In the genomic region with DNA sequence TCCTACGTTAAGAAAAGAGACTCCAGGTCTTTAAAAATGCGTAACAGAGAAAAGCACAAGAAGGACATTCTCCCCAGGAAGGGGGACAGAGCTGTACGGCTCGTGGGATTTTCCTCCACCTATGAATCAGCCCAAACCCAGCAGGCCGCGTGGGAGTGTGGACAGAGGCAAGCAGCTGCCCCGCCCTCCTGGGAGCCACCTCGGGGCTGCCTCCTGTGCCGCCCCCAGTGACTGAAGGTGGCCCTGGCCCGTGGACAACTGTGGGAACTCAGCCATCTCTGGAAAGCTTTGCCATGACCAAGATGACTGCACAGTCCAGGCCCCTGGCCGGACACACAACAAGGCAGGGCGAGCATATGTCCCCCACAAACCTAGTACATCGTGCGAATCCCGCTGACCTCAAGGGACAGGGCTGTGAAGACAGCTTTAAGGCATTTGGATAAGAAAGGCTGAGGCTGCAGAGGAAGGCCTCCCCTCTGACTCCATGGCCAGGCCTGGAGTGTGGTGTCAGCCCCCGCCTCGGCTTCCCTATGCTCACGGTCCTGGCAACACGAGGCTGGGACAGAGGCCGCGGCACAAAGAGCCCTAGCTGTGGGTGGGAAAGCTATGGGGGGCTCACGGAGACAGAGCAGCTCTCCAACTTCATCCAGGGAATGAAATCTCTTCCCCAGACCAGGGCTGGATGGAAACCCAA, we compare ENCODE assay signal across 2 cellular contexts.
TF ChIP-seq lines count a peak whose summit lies in the region.

No MANE protein-coding gene starts in this region.

TF ChIP-seq in HEK293, 187 proteins besides CTCF, POLR2A, EP300 and RAD21:
- TF ChIP-seq ZNF830 (tag by site-specific recombination; IDR thresholded peaks at IDR 0.05; ENCODE audit: low read depth) = no peak
- TF ChIP-seq, protein P1, sequence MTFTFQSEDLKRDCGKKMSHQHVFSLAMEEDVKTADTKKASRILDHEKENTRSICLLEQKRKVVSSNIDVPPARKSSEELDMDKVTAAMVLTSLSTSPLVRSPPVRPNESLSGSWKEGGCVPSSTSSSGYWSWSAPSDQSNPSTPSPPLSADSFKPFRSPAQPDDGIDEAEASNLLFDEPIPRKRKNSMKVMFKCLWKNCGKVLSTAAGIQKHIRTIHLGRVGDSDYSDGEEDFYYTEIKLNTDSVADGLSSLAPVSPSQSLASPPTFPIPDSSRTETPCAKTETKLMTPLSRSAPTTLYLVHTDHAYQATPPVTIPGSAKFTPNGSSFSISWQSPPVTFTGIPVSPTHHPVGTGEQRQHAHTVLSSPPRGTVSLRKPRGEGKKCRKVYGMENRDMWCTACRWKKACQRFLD (tag by site-specific recombination; IDR thresholded peaks at IDR 0.05) = no peak
- TF ChIP-seq ZNF24 (tag by site-specific recombination; IDR thresholded peaks at IDR 0.05) = no peak
- TF ChIP-seq, protein P2, sequence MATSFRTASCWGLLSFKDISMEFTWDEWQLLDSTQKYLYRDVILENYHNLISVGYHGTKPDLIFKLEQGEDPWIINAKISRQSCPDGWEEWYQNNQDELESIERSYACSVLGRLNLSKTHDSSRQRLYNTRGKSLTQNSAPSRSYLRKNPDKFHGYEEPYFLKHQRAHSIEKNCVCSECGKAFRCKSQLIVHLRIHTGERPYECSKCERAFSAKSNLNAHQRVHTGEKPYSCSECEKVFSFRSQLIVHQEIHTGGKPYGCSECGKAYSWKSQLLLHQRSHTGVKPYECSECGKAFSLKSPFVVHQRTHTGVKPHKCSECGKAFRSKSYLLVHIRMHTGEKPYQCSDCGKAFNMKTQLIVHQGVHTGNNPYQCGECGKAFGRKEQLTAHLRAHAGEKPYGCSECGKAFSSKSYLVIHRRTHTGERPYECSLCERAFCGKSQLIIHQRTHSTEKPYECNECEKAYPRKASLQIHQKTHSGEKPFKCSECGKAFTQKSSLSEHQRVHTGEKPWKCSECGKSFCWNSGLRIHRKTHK (tag by site-specific recombination; IDR thresholded peaks at IDR 0.05) = no peak
- TF ChIP-seq ZFHX2 (tag by site-specific recombination; conservative IDR thresholded peaks at IDR 0.05) = peak; percentile 83
- TF ChIP-seq ZNF221 (tag by site-specific recombination; IDR thresholded peaks at IDR 0.05; ENCODE audit: borderline replicate concordance) = no peak
- peak; percentile 75 for TF ChIP-seq EGR2 (tag by site-specific recombination; IDR thresholded peaks at IDR 0.05; ENCODE audit: low read depth)

TF ChIP-seq in K562, 482 proteins besides CTCF, POLR2A, EP300 and RAD21:
- no peak for TF ChIP-seq ARID1B (IDR thresholded peaks at IDR 0.05)
- TF ChIP-seq, protein P3, sequence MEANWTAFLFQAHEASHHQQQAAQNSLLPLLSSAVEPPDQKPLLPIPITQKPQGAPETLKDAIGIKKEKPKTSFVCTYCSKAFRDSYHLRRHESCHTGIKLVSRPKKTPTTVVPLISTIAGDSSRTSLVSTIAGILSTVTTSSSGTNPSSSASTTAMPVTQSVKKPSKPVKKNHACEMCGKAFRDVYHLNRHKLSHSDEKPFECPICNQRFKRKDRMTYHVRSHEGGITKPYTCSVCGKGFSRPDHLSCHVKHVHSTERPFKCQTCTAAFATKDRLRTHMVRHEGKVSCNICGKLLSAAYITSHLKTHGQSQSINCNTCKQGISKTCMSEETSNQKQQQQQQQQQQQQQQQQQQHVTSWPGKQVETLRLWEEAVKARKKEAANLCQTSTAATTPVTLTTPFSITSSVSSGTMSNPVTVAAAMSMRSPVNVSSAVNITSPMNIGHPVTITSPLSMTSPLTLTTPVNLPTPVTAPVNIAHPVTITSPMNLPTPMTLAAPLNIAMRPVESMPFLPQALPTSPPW (CRISPR knock-in tag; IDR thresholded peaks at IDR 0.05) = peak; percentile 16; the same call in 1 of the 2 replicates
- TF ChIP-seq JUND (IDR thresholded peaks at IDR 0.05; ENCODE audit: borderline replicate concordance, low read depth, low read length) = no peak
- TF ChIP-seq JUND (tag; IDR thresholded peaks at IDR 0.05; ENCODE audit: borderline replicate concordance, low read depth, low read length) = no peak
- TF ChIP-seq NR1H2 (CRISPR knock-in tag; IDR thresholded peaks at IDR 0.05) = no peak
- no peak for TF ChIP-seq ZNF436 (CRISPR knock-in tag; IDR thresholded peaks at IDR 0.05)
- TF ChIP-seq DNMT1 (IDR thresholded peaks at IDR 0.05) = no peak
- TF ChIP-seq, protein P4, sequence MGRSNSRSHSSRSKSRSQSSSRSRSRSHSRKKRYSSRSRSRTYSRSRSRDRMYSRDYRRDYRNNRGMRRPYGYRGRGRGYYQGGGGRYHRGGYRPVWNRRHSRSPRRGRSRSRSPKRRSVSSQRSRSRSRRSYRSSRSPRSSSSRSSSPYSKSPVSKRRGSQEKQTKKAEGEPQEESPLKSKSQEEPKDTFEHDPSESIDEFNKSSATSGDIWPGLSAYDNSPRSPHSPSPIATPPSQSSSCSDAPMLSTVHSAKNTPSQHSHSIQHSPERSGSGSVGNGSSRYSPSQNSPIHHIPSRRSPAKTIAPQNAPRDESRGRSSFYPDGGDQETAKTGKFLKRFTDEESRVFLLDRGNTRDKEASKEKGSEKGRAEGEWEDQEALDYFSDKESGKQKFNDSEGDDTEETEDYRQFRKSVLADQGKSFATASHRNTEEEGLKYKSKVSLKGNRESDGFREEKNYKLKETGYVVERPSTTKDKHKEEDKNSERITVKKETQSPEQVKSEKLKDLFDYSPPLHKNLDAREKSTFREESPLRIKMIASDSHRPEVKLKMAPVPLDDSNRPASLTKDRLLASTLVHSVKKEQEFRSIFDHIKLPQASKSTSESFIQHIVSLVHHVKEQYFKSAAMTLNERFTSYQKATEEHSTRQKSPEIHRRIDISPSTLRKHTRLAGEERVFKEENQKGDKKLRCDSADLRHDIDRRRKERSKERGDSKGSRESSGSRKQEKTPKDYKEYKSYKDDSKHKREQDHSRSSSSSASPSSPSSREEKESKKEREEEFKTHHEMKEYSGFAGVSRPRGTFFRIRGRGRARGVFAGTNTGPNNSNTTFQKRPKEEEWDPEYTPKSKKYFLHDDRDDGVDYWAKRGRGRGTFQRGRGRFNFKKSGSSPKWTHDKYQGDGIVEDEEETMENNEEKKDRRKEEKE (IDR thresholded peaks at IDR 0.05; ENCODE audit: borderline replicate concordance in 1 of 2, control insufficient read depth in 1 of 2, low read depth in 2 of 2, low read length in 1 of 2) = no peak
- peak; percentile 66 for TF ChIP-seq EGR1 (conservative IDR thresholded peaks at IDR 0.05)
- TF ChIP-seq SRSF3 (IDR thresholded peaks at IDR 0.05; ENCODE audit: insufficient read depth, low read length) = no peak
- no peak for TF ChIP-seq ZFP30 (CRISPR knock-in tag; IDR thresholded peaks at IDR 0.05; ENCODE audit: borderline replicate concordance)
- no peak for TF ChIP-seq KLF10 (CRISPR knock-in tag; IDR thresholded peaks at IDR 0.05)
